Comparison of ENCODE assay signal across 19 cellular contexts in the genomic region with DNA sequence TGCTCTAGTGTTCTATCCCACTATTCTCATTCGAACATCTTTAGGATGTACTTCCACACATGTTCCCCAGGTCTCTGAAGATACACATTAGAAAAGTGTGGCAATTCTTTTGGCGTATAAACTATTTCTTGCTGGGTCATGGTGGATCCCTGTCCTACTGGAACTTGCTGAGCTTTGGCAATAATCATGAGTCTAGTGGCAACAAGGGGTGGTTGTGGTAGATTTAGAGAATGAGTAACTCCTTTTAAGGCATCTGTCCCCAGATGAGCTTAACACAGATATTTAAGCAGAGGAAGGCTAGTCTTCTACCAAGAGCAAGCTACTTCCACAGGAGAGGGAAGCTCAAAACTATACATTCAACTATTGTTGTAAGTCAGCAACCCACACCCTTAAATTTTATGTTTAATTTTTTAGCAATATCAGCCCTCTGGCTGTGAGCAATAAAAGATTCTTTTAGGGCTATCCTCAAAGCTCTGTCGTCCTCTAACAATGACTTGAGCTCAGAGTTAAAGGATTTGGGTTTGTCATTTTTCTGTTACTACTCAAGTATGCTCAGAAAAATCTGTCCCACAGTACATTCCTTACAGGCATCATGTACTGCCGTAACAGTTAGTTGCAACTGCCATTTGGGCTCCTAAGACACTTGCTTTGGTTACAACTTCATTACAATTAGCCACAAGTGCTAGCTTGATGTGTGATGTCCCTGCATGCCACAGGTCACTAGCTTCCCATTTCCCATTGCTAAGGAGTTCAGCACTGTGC. TPM values are rescaled to one million over a fixed set of nuclear protein-coding genes. Genes with fewer than 3 reads are reported as not detected.
DNase-seq lines count a peak whose midpoint lies in the region; ATAC-seq and TF ChIP-seq lines count a peak whose summit lies in the region.
"Had no signal": no experiment of that assay in that cellular context is flagged by ENCODE, and none has a peak within 500 bp of the region (broad histone marks: within the 10 kb centered on the region; RNA-seq: fewer than 3 reads in every experiment).

No MANE protein-coding gene starts in this region.

- peak overlapping the region; percentile 7 for H2AK5ac ChIP-seq in mesendoderm (ENCODE audit: low read length)

- no peak overlapping the region for H2BK120ac ChIP-seq in mesendoderm (ENCODE audit: low read depth, low read length)

- H3K79me2 ChIP-seq in mesendoderm (ENCODE audit: control insufficient read depth, insufficient read depth, low read length): no peaks in the 10 kb centered on the region

- peak overlapping the region; percentile 39 for H3K27ac Mint-ChIP-seq in T-helper 17 cell
- H3K27ac Mint-ChIP-seq: T-helper 1 cell treated with Interleukin-12 subunit alpha and Interleukin-12 subunit beta and Interleukin-4 antibody, amounts not matched to agents 30 μg/mL and 1 μg/mL, for 36 hours had no signal

- H3K36me3 ChIP-seq in mesendoderm (ENCODE audit: control insufficient read depth, insufficient read depth, low read length) (no peaks in the 10 kb centered on the region), heart left ventricle (no peaks in the 10 kb centered on the region)
- H3K36me3 ChIP-seq: HAP-1, ovary, WERI-Rb-1 had no signal

- H3K27me3 Mint-ChIP-seq in T-helper 17 cell: no peaks in the 10 kb centered on the region

- TF ChIP-seq POLR2A in heart left ventricle (IDR thresholded peaks at IDR 0.05): no peak

- H3K4me2 ChIP-seq in mesendoderm (ENCODE audit: low read length): no peak overlapping the region

- peaks cover 4% of the 10 kb centered on the region for H3K4me1 ChIP-seq in mesendoderm (ENCODE audit: control insufficient read depth, low read depth, low read length)
- H3K4me1 ChIP-seq in heart left ventricle: peaks cover 0 to 24% (median 0%) of the 10 kb centered on the region in 12 donors

- DNase-seq in AML-193 (lab: John Stamatoyannopoulos, UW) (peak; percentile 27 to 45), ELR (ENCODE audit: low read depth) (peak; percentile 35), T-helper 17 cell (no peak), mesendoderm (no peak), cortex of kidney (lab: John Stamatoyannopoulos, UW) (no peak), heart left ventricle (no peak)
- DNase-seq: activated CD4-positive, alpha-beta T cell treated with anti-CD3 and anti-CD28 coated beads, Interleukin-2, amount 50 U/mL, for 4 hours; activated gamma-delta T cell; caudate nucleus; DMS79; foreskin melanocyte; ovary; Right ventricle myocardium superior; WERI-Rb-1 had no signal

- H3K27ac ChIP-seq in mesendoderm (ENCODE audit: low read depth, low read length) (no peak overlapping the region), heart left ventricle (no peak overlapping the region)
- H3K27ac ChIP-seq: ovary, WERI-Rb-1 had no signal

- H3K4me1 Mint-ChIP-seq in T-helper 17 cell: peaks cover 18% of the 10 kb centered on the region

- no peak for TF ChIP-seq CTCF in heart left ventricle (IDR thresholded peaks at IDR 0.05)

- H3K9me3 ChIP-seq in T-helper 17 cell (ENCODE audit: control insufficient read depth, low read length, poor library complexity, severe bottlenecking) (no peaks in the 10 kb centered on the region), heart left ventricle (no peaks in the 10 kb centered on the region)
- H3K9me3 ChIP-seq: HAP-1, ovary had no signal

- no peaks in the 10 kb centered on the region for H3K27me3 ChIP-seq in mesendoderm (ENCODE audit: insufficient read depth, low read length, poor library complexity)
- no peaks in the 10 kb centered on the region for H3K27me3 ChIP-seq in heart left ventricle
- H3K27me3 ChIP-seq: ovary had no signal

- no peak overlapping the region for H3K4me3 Mint-ChIP-seq in T-helper 17 cell
- H3K4me3 Mint-ChIP-seq: T-helper 1 cell treated with Interleukin-12 subunit alpha and Interleukin-12 subunit beta and Interleukin-4 antibody, amounts not matched to agents 30 μg/mL and 1 μg/mL, for 36 hours had no signal

- no peak overlapping the region for H3K56ac ChIP-seq in mesendoderm (ENCODE audit: low read length)

- no peak overlapping the region for H3K4ac ChIP-seq in mesendoderm (ENCODE audit: low read depth, low read length)

- no peak overlapping the region for H2BK15ac ChIP-seq in mesendoderm (replicated peaks; ENCODE audit: low read depth)

- no peak overlapping the region for H3K9ac ChIP-seq in mesendoderm (ENCODE audit: low read length)

- peak overlapping the region; percentile 11 for H2BK5ac ChIP-seq in mesendoderm (ENCODE audit: low read length)

- intact Hi-C loops in heart left ventricle (cut with DNase I): loop anchor here in 3 of 10 donors (5.0 to 10.0 kb wide), 3 partner anchors 169 to 786 kb away; no protein-coding TSS in a partner anchor

- no peak overlapping the region for H4K8ac ChIP-seq in mesendoderm (ENCODE audit: low read depth, low read length)

- no peak overlapping the region for H3K4me3 ChIP-seq in mesendoderm (ENCODE audit: low read length)
- H3K4me3 ChIP-seq in heart left ventricle: no peak overlapping the region
- H3K4me3 ChIP-seq: HAP-1, ovary had no signal

- no peak overlapping the region for H3K18ac ChIP-seq in mesendoderm (ENCODE audit: low read length)

- no peaks in the 10 kb centered on the region for H3K79me1 ChIP-seq in mesendoderm (ENCODE audit: low read length)

- H3K36me3 Mint-ChIP-seq in T-helper 17 cell (ENCODE audit: low read depth): peaks cover 3% of the 10 kb centered on the region

- no peak for ATAC-seq in T-helper 17 cell
- ATAC-seq in SK-N-SH treated with all-trans-retinoic acid at 6 μM for 48 hours: no peak
- no peak for ATAC-seq in heart left ventricle
- ATAC-seq in HG03025 (IDR thresholded peaks at IDR 0.05; ENCODE audit: low FRiP score, unreplicated experiment): no peak
- ATAC-seq: sciatic nerve had no signal

- WGBS in mesendoderm (ENCODE audit: extremely low coverage, insufficient coverage, low lambda C conversion rate): no CpG with 5 or more reads among the region's 4 CpGs
- WGBS in heart left ventricle, 4 donors: 68 to 92% (median 90%) methylated on average over 4 of the region's 4 CpGs

- H3K23ac ChIP-seq in mesendoderm (ENCODE audit: low read length): no peak overlapping the region

- H4K5ac ChIP-seq in mesendoderm (ENCODE audit: low read length): peak overlapping the region; percentile 8

TF ChIP-seq in SK-N-SH treated with all-trans-retinoic acid at 6 μM for 48 hours, 23 proteins besides CTCF, POLR2A, EP300 and RAD21 (continues in another document):
- TF ChIP-seq, protein P1, sequence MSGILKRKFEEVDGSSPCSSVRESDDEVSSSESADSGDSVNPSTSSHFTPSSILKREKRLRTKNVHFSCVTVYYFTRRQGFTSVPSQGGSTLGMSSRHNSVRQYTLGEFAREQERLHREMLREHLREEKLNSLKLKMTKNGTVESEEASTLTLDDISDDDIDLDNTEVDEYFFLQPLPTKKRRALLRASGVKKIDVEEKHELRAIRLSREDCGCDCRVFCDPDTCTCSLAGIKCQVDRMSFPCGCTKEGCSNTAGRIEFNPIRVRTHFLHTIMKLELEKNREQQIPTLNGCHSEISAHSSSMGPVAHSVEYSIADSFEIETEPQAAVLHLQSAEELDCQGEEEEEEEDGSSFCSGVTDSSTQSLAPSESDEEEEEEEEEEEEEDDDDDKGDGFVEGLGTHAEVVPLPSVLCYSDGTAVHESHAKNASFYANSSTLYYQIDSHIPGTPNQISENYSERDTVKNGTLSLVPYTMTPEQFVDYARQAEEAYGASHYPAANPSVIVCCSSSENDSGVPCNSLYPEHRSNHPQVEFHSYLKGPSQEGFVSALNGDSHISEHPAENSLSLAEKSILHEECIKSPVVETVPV (CRISPR knock-in tag; IDR thresholded peaks at IDR 0.05): no peak
- TF ChIP-seq TOX (CRISPR knock-in tag; IDR thresholded peaks at IDR 0.05; ENCODE audit: borderline replicate concordance): no peak
- TF ChIP-seq ISL1 (CRISPR knock-in tag; IDR thresholded peaks at IDR 0.05): no peak
- TF ChIP-seq ZFP30 (CRISPR knock-in tag; IDR thresholded peaks at IDR 0.05): no peak
- TF ChIP-seq, protein P2, sequence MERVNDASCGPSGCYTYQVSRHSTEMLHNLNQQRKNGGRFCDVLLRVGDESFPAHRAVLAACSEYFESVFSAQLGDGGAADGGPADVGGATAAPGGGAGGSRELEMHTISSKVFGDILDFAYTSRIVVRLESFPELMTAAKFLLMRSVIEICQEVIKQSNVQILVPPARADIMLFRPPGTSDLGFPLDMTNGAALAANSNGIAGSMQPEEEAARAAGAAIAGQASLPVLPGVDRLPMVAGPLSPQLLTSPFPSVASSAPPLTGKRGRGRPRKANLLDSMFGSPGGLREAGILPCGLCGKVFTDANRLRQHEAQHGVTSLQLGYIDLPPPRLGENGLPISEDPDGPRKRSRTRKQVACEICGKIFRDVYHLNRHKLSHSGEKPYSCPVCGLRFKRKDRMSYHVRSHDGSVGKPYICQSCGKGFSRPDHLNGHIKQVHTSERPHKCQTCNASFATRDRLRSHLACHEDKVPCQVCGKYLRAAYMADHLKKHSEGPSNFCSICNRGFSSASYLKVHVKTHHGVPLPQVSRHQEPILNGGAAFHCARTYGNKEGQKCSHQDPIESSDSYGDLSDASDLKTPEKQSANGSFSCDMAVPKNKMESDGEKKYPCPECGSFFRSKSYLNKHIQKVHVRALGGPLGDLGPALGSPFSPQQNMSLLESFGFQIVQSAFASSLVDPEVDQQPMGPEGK (CRISPR knock-in tag; IDR thresholded peaks at IDR 0.05; ENCODE audit: borderline replicate concordance): no peak
- TF ChIP-seq, protein P3, sequence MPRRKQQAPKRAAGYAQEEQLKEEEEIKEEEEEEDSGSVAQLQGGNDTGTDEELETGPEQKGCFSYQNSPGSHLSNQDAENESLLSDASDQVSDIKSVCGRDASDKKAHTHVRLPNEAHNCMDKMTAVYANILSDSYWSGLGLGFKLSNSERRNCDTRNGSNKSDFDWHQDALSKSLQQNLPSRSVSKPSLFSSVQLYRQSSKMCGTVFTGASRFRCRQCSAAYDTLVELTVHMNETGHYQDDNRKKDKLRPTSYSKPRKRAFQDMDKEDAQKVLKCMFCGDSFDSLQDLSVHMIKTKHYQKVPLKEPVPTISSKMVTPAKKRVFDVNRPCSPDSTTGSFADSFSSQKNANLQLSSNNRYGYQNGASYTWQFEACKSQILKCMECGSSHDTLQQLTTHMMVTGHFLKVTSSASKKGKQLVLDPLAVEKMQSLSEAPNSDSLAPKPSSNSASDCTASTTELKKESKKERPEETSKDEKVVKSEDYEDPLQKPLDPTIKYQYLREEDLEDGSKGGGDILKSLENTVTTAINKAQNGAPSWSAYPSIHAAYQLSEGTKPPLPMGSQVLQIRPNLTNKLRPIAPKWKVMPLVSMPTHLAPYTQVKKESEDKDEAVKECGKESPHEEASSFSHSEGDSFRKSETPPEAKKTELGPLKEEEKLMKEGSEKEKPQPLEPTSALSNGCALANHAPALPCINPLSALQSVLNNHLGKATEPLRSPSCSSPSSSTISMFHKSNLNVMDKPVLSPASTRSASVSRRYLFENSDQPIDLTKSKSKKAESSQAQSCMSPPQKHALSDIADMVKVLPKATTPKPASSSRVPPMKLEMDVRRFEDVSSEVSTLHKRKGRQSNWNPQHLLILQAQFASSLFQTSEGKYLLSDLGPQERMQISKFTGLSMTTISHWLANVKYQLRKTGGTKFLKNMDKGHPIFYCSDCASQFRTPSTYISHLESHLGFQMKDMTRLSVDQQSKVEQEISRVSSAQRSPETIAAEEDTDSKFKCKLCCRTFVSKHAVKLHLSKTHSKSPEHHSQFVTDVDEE (CRISPR knock-in tag; IDR thresholded peaks at IDR 0.05): no peak

RNA-seq across cellular contexts. Expression of a gene that starts 33.3 kb away (rescaled TPM):
- 1 to 10 TPM; 4.7 to 5.5 TPM for total RNA-seq in T-helper 17 cell
- polyA plus RNA-seq in mesendoderm (2013, experiment 1 of 2): 30.4 TPM
- 29.4 TPM for polyA plus RNA-seq in mesendoderm (2013, experiment 2 of 2)
- 10 to 100 TPM; 18.0 to 26.3 (median 22.9) TPM for total RNA-seq in heart left ventricle
- 10 to 100 TPM; 10.4 to 16.4 TPM for polyA plus RNA-seq in heart left ventricle

Comparison
In these comparisons a context has a peak if more than half of its experiments do, and no peak if none do; other contexts are left out.
1. DNase-seq: peak in AML-193 (2 of 2) and ELR (single experiment); none in T-helper 17 cell (0 of 3), mesendoderm (single experiment), cortex of kidney (single experiment) and heart left ventricle (0 of 5).